35 cellular contexts compared by ENCODE assay signal in genomic region chr10:8171008-8171407, GRCh38.
"Had no signal": no experiment of that assay in that cellular context is flagged by ENCODE, and none has a peak within 500 bp of the region (broad histone marks: within the 10 kb centered on the region; RNA-seq: fewer than 3 reads in every experiment).

No MANE protein-coding gene starts in this region.

- H3K27me3 ChIP-seq: MG63 had no signal

- DNase-seq: Kasumi-1, MG63, MM.1S, MV-4-11, NCI-H1048, NCI-H1092, NCI-H1092 treated with DMSO at 0.1 percent for 48 hours, NCI-H1105, NCI-H1105 treated with DMSO at 0.1 percent for 48 hours, NCI-H1417, NCI-H1417 treated with DMSO at 0.1 percent for 48 hours, NCI-H1436, NCI-H1436 treated with DMSO at 0.1 percent for 48 hours, NCI-H146, NCI-H1694, NCI-H1694 treated with DMSO at 0.1 percent for 48 hours, NCI-H187, NCI-H187 treated with DMSO at 0.1 percent for 48 hours, NCI-H1930, NCI-H2029, NCI-H2029 treated with DMSO at 0.1 percent for 48 hours, NCI-H2081, NCI-H2081 treated with DMSO at 0.1 percent for 48 hours, NCI-H2107, NCI-H2171, NCI-H2171 treated with DMSO at 0.1 percent for 48 hours, NCI-H2227 treated with DMSO at 0.1 percent for 48 hours, NCI-H226, NCI-H345, NCI-H446, NCI-H446 treated with DMSO at 0.1 percent for 48 hours, NCI-H510A, NCI-H510A treated with DMSO at 0.1 percent for 48 hours, NCI-H524, NCI-H524 treated with DMSO at 0.1 percent for 48 hours had no signal

- H3K36me3 ChIP-seq: MG63 had no signal

- H3K4me3 ChIP-seq: MG63 had no signal
